9 cellular contexts compared by ENCODE assay signal in the genomic region with DNA sequence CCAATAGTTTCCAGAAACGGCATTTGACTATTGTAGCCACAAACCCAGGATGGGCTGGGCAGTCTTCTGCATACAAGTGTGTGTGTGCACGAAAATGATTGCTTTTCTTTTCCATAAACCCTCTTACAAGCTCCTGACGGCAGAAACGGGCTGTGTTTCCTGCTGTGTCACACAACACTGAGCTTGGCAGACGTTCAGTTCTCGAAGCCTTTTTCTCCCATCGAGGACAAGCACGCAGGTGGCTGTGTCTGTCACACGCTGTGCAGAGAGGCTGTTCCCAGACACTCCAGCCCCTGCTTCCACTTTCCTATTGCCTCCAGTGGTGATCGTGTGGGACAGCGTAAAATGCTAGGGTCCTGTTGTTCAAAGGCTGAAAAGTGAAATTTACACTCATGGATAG. TPM values are rescaled to one million over a fixed set of nuclear protein-coding genes. Genes with fewer than 3 reads are reported as not detected.
DNase-seq lines count a peak whose midpoint lies in the region; ATAC-seq and TF ChIP-seq lines count a peak whose summit lies in the region.
"Had no signal": no experiment of that assay in that cellular context is flagged by ENCODE, and none has a peak within 500 bp of the region (broad histone marks: within the 10 kb centered on the region; RNA-seq: fewer than 3 reads in every experiment).

No MANE protein-coding gene starts in this region.

- no peak for TF ChIP-seq CTCF in GM13976 (IDR thresholded peaks at IDR 0.05; ENCODE audit: borderline replicate concordance, control extremely low read depth, extremely low read depth, insufficient read depth, missing control alignments)
- no peak for TF ChIP-seq CTCF in GM10248 (IDR thresholded peaks at IDR 0.05; ENCODE audit: control extremely low read depth, extremely low read depth, low read depth, missing control alignments)

- no peaks in the 10 kb centered on the region for H3K9me3 ChIP-seq in SJCRH30 (replicated peaks)

- H3K4me3 ChIP-seq in SJCRH30: no peak overlapping the region
- H3K4me3 ChIP-seq: lung had no signal

- POLR2A ChIA-PET in GM10248 (lab: Yijun Ruan, JAX): no interaction called here

- peak; percentile 64 for DNase-seq in H4 (ENCODE audit: low spot score)
- peak; percentile 44 for DNase-seq in NCI-H1694 treated with DMSO at 0.1 percent for 48 hours (lab: John Stamatoyannopoulos, UW)
- peak; percentile 84 to 91 for DNase-seq in SJCRH30
- peak; percentile 33 for DNase-seq in medulla oblongata (ENCODE audit: extremely low spot score)
- DNase-seq in GM13976 (ENCODE audit: low spot score): no peak
- DNase-seq in GM10248 (ENCODE audit: extremely low spot score): no peak
- DNase-seq: GF-D8 had no signal

- CTCF ChIA-PET in GM10248 (lab: Yijun Ruan, JAX): interaction anchor here (1.7 kb wide), 1 partner anchor 248 kb away, joined by 5 read pairs; no protein-coding TSS in a partner anchor

- H3K36me3 ChIP-seq in SJCRH30: no peaks in the 10 kb centered on the region

- no peaks in the 10 kb centered on the region for H3K4me1 ChIP-seq in SJCRH30

- ATAC-seq in GM18861 (IDR thresholded peaks at IDR 0.05; ENCODE audit: unreplicated experiment): no peak

- in situ Hi-C loops in GM13976 (cut with MboI; ENCODE audit: low sequenced_read_pairs, unreplicated experiment): loop anchor here (25.0 kb wide), 1 partner anchor 465 kb away; no protein-coding TSS in a partner anchor

- 0 out of 2 replicates have a peak, but pooled peaks cover 3% of the 10 kb centered on the region for H3K27me3 ChIP-seq in SJCRH30

- no peak overlapping the region for H3K27ac ChIP-seq in SJCRH30

RNA-seq across cellular contexts. Expression of gene RBAK, which starts 32.1 kb away (rescaled TPM):
- 8.6 and 11.7 TPM in 2 replicates for total RNA-seq in H4 (2014; rRNA removed; shearing (Covaris generic))
- 16.9 and 20.7 TPM in 2 replicates for total RNA-seq in SJCRH30 (2014; rRNA removed; shearing (Covaris generic))

Comparison
In these comparisons a context has a peak if more than half of its experiments do, and no peak if none do; other contexts are left out.
1. DNase-seq: peak in H4 (single experiment), NCI-H1694 treated with DMSO at 0.1 percent for 48 hours (single experiment), SJCRH30 (2 of 2) and medulla oblongata (single experiment); none in GM13976 (single experiment) and GM10248 (single experiment).